17 cellular contexts compared by ENCODE assay signal in genomic region chr7:5453566-5454075, GRCh38. TPM values are rescaled to one million over a fixed set of nuclear protein-coding genes. Genes with fewer than 3 reads are reported as not detected.
DNase-seq lines count a peak whose midpoint lies in the region; ATAC-seq and TF ChIP-seq lines count a peak whose summit lies in the region.
"Had no signal": no experiment of that assay in that cellular context is flagged by ENCODE, and none has a peak within 500 bp of the region (broad histone marks: within the 10 kb centered on the region; RNA-seq: fewer than 3 reads in every experiment).

No MANE protein-coding gene starts in this region.

- no peak overlapping the region for H3K23ac ChIP-seq in neuronal stem cell (ENCODE audit: low read depth, low read length, poor library complexity)

- no peak overlapping the region for H3K27ac Mint-ChIP-seq in CD8-positive, alpha-beta memory T cell
- peak overlapping the region in 3 of 5 experiments; percentile 68 to 93 (median 75) for H3K27ac Mint-ChIP-seq in brain
- H3K27ac Mint-ChIP-seq: B cell; CD8-positive, alpha-beta T cell; GM23338 had no signal

- CTCF ChIA-PET in CD8-positive, alpha-beta memory T cell (lab: Charles Lee), result interaction anchor here (1.0 kb wide), 1 partner anchor 480 kb away, joined by 3 read pairs; no protein-coding TSS in a partner anchor
- CTCF ChIA-PET in RWPE1 (lab: Yijun Ruan, JAX), result interaction anchor here (1.0 kb wide), 1 partner anchor 213 kb away, joined by 3 read pairs; no protein-coding TSS in a partner anchor

- H4K91ac ChIP-seq in neuronal stem cell (ENCODE audit: low read depth, low read length, poor library complexity), result no peak overlapping the region

- no peaks in the 10 kb centered on the region for H3K4me1 ChIP-seq in CD8-positive, alpha-beta memory T cell (ENCODE audit: insufficient read depth, low read length)
- H3K4me1 ChIP-seq in neuronal stem cell (ENCODE audit: control insufficient read depth in 2 of 2, insufficient read depth in 1 of 2, low read depth in 1 of 2, low read length in 2 of 2), result peaks cover 13 to 19% of the 10 kb centered on the region in 2 donors

- H3K4ac ChIP-seq in neuronal stem cell (ENCODE audit: low read length), result no peak overlapping the region

- no peak overlapping the region for H2BK5ac ChIP-seq in neuronal stem cell (ENCODE audit: low read length)

- H3K4me3 ChIP-seq in CD8-positive, alpha-beta memory T cell (ENCODE audit: low read length), result no peak overlapping the region
- H3K4me3 ChIP-seq in neuronal stem cell (ENCODE audit: low read length in 2 of 2), result no peak overlapping the region
- H3K4me3 ChIP-seq: BLaER1 treated with 17β-estradiol and CSF1 and Interleukin-3, amounts not matched to agents 10 nM and 100 nM; GM12878; GM23338 had no signal

- DNase-seq in CD8-positive, alpha-beta memory T cell, result no peak
- DNase-seq in RWPE1 (ENCODE audit: low spot score), result no peak
- DNase-seq in neuronal stem cell (ENCODE audit: low spot score), result no peak
- no peak for DNase-seq in NCI-H82 (lab: John Stamatoyannopoulos, UW)
- no peak for DNase-seq in HK-2 (ENCODE audit: unreplicated experiment)
- DNase-seq in NCI-H226, result no peak
- DNase-seq: CD8-positive, alpha-beta T cell; COR-L47; DMS53; DND-41 had no signal

- POLR2A ChIA-PET in CD8-positive, alpha-beta memory T cell (lab: Charles Lee), result no interaction called here
- POLR2A ChIA-PET in RWPE1 (lab: Yijun Ruan, JAX; ENCODE audit: low non-redundant PET), result no interaction called here

- H3K14ac ChIP-seq in neuronal stem cell (ENCODE audit: low read length), result no peak overlapping the region

- no peak overlapping the region for H3K4me3 Mint-ChIP-seq in CD8-positive, alpha-beta memory T cell
- no peak overlapping the region for H3K4me3 Mint-ChIP-seq in brain
- H3K4me3 Mint-ChIP-seq: B cell; CD8-positive, alpha-beta T cell; GM23338 had no signal

- H3K9me3 Mint-ChIP-seq in CD8-positive, alpha-beta memory T cell, result peaks cover 0 to 3% (median 0%) of the 10 kb centered on the region in 5 donors
- peaks cover 0 to 4% (median 0%) of the 10 kb centered on the region in 5 experiments for H3K9me3 Mint-ChIP-seq in brain
- H3K9me3 Mint-ChIP-seq: CD8-positive, alpha-beta T cell; GM23338 had no signal

- no peaks in the 10 kb centered on the region for H3K36me3 Mint-ChIP-seq in CD8-positive, alpha-beta memory T cell
- H3K36me3 Mint-ChIP-seq in brain, result no peaks in the 10 kb centered on the region
- H3K36me3 Mint-ChIP-seq: CD8-positive, alpha-beta T cell had no signal

- no peak for ATAC-seq in GM21723 (IDR thresholded peaks at IDR 0.05; ENCODE audit: unreplicated experiment)
- ATAC-seq: CD8-positive, alpha-beta T cell; GM12878; GM23338; HCT116 had no signal

- H3K27me3 Mint-ChIP-seq in CD8-positive, alpha-beta memory T cell, result no peaks in the 10 kb centered on the region
- peaks cover 4% of the 10 kb centered on the region for H3K27me3 Mint-ChIP-seq in brain

- H2BK12ac ChIP-seq in neuronal stem cell (ENCODE audit: low read length), result no peak overlapping the region

- WGBS in neuronal stem cell (ENCODE audit: extremely low coverage in 2 of 2, insufficient read length in 2 of 2, insufficient replicate concordance in 1 of 2), 2 donors, result no CpG with 5 or more reads among the region's 5 CpGs

- H2BK120ac ChIP-seq in neuronal stem cell (ENCODE audit: low read depth, low read length), result no peak overlapping the region

- no peak overlapping the region for H2AFZ ChIP-seq in neuronal stem cell (ENCODE audit: low read length)
- H2AFZ ChIP-seq: GM23338 had no signal

- no peaks in the 10 kb centered on the region for H3K9me3 ChIP-seq in CD8-positive, alpha-beta memory T cell (ENCODE audit: low read length)
- no peaks in the 10 kb centered on the region for H3K9me3 ChIP-seq in neuronal stem cell (replicated peaks in 1 of 2; ENCODE audit: control insufficient read depth in 2 of 2, insufficient read depth in 1 of 2, low read depth in 1 of 2, low read length in 2 of 2)
- H3K9me3 ChIP-seq: BLaER1 treated with 17β-estradiol and CSF1 and Interleukin-3, amounts not matched to agents 10 nM and 100 nM had no signal

- H3K27me3 ChIP-seq in CD8-positive, alpha-beta memory T cell (ENCODE audit: insufficient read depth, low read length, poor library complexity, severe bottlenecking), result no peaks in the 10 kb centered on the region
- H3K27me3 ChIP-seq in neuronal stem cell (ENCODE audit: control insufficient read depth in 3 of 3, insufficient read depth in 3 of 3, low read depth in 1 of 3, low read length in 3 of 3), result no peaks in the 10 kb centered on the region
- H3K27me3 ChIP-seq: BLaER1 treated with 17β-estradiol and CSF1 and Interleukin-3, amounts not matched to agents 10 nM and 100 nM had no signal

- H3K27ac ChIP-seq in CD8-positive, alpha-beta memory T cell (ENCODE audit: low read depth, low read length), result peak overlapping the region; percentile 16
- H3K27ac ChIP-seq in RWPE1 (peak overlapping the region; percentile 1; the same call in 1 of the 2 replicates), neuronal stem cell (replicated peaks; ENCODE audit: low read length) (no peak overlapping the region)
- H3K27ac ChIP-seq: BLaER1 treated with 17β-estradiol and CSF1 and Interleukin-3, amounts not matched to agents 10 nM and 100 nM had no signal

- TF ChIP-seq CTCF in RWPE1 (conservative IDR thresholded peaks at IDR 0.05; ENCODE audit: low read depth), result no peak
- no peak for TF ChIP-seq CTCF in brain (conservative IDR thresholded peaks at IDR 0.05)

- peak overlapping the region; percentile 40 for H3K18ac ChIP-seq in neuronal stem cell (ENCODE audit: low read length)

- no peak overlapping the region for H3K4me2 ChIP-seq in neuronal stem cell (ENCODE audit: insufficient read depth, low read length, poor library complexity, severe bottlenecking)
- H3K4me2 ChIP-seq: GM23338 had no signal

- no peak overlapping the region for H4K8ac ChIP-seq in neuronal stem cell (ENCODE audit: low read depth, low read length)

- no peak overlapping the region for H2BK15ac ChIP-seq in neuronal stem cell (ENCODE audit: low read length)

- no peaks in the 10 kb centered on the region for H3K36me3 ChIP-seq in CD8-positive, alpha-beta memory T cell (ENCODE audit: insufficient read depth, low read length)
- no peaks in the 10 kb centered on the region for H3K36me3 ChIP-seq in neuronal stem cell (replicated peaks in 1 of 2; ENCODE audit: control insufficient read depth in 2 of 2, insufficient read depth in 2 of 2, low read length in 2 of 2)
- H3K36me3 ChIP-seq: BLaER1 treated with 17β-estradiol and CSF1 and Interleukin-3, amounts not matched to agents 10 nM and 100 nM had no signal

- H2AK5ac ChIP-seq in neuronal stem cell (ENCODE audit: low read depth, low read length), result no peak overlapping the region

- no peak overlapping the region for H3K9ac ChIP-seq in neuronal stem cell (ENCODE audit: low read depth, low read length, poor library complexity)
- H3K9ac ChIP-seq: BLaER1 treated with 17β-estradiol and CSF1 and Interleukin-3, amounts not matched to agents 10 nM and 100 nM had no signal

- no peaks in the 10 kb centered on the region for H3K79me1 ChIP-seq in neuronal stem cell (ENCODE audit: low read depth, low read length)

- no peaks in the 10 kb centered on the region for H3K4me1 Mint-ChIP-seq in CD8-positive, alpha-beta memory T cell
- H3K4me1 Mint-ChIP-seq in brain, result peaks cover 31% of the 10 kb centered on the region

RNA-seq across cellular contexts. Expression of gene TNRC18, which starts 30.0 kb away (rescaled TPM):
- total RNA-seq in CD8-positive, alpha-beta memory T cell, result 10 to 100 TPM; 44.7 to 47.4 TPM
- 2.1 TPM for polyA plus RNA-seq in CD8-positive, alpha-beta memory T cell
- polyA plus RNA-seq in brain (ENCODE audit: insufficient read depth, low read depth, low replicate concordance), result 36.8 TPM
- 33.6 TPM for polyA plus RNA-seq in neuronal stem cell (2013, experiment 1 of 2)
- 37.1 TPM for polyA plus RNA-seq in neuronal stem cell (2013, experiment 2 of 2)

RNA-seq across cellular contexts. Expression of gene FBXL18, which starts 60.0 kb away (rescaled TPM):
- total RNA-seq in CD8-positive, alpha-beta memory T cell, result 10 to 100 TPM; 16.3 to 16.9 TPM
- 3.0 TPM for polyA plus RNA-seq in CD8-positive, alpha-beta memory T cell
- 8.2 TPM for polyA plus RNA-seq in brain (ENCODE audit: insufficient read depth, low read depth, low replicate concordance)
- polyA plus RNA-seq in neuronal stem cell (2013, experiment 1 of 2), result 5.1 TPM
- polyA plus RNA-seq in neuronal stem cell (2013, experiment 2 of 2), result 5.4 TPM

Comparison
In these comparisons a context has a peak if more than half of its experiments do, and no peak if none do; other contexts are left out.
1. H3K27ac Mint-ChIP-seq: peak in brain (3 of 5); none in CD8-positive, alpha-beta memory T cell (0 of 8).
2. RNA of gene TNRC18, which starts 30.0 kb away (polyA plus RNA-seq): 36.8 TPM in brain (single experiment); 2.1 TPM in CD8-positive, alpha-beta memory T cell (single experiment); every median in the first group is over 10 times any median in the second.